In the genomic region with DNA sequence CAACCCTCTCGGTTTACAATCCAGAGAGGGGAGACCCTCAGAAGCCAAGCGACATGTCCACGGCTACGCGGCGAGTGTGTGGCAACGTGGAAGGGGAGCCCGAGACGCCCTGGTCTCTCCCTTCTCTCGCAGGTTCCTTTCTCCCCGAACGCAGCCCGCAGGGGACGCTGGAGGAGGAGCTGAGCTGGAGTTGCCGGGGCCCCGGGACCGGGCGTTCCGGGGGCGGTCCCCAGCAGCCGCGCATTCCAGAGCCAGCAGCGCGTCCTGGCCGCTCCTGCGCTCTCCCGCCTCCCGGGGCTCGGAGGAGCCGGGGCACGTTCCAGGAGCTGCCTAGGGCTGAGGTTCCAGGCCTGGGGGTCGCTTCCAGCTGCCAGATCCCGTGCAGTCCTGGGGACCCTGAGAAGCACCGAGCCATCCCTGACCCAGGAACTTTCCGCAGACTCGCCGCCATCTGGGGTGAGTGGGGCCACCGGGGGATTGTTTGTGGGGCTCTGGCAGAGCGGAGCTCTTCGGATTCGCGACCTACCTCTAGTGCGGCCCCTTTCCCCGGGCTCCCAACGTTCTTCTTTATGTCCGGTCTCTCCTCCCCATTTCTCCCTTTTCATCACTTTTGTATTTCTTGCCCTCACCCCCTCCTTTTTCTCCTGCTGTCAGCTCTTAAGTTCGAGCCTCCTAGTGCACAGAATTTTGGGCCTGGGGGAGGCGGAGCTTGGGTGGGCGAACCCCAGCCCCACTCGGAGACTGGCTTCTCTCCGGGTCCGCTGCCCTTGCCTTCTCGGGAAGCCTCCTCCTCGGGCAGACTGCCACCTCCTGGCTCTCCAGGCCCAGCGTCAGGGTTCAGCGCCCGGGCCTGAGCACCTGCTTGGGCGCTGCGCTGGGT, we compare ENCODE assay signal across 8 cellular contexts. TPM values are rescaled to one million over a fixed set of nuclear protein-coding genes. Genes with fewer than 3 reads are reported as not detected.
DNase-seq lines count a peak whose midpoint lies in the region; ATAC-seq, FAIRE-seq and TF ChIP-seq lines count a peak whose summit lies in the region.

A gene with protein sequence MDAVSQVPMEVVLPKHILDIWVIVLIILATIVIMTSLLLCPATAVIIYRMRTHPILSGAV (plus strand): TSS at position 241 of the 880 bp plus-strand sequence. CDS start 16,684 bp downstream, outside the sequence.

- BruUV-seq in endothelial cell of umbilical vein (replicated peaks; lab: Mats Ljungman, UMichigan), result no TSS peak

- no peaks in the 10 kb centered on the region for H4K20me1 ChIP-seq in endothelial cell of umbilical vein (replicated peaks; ENCODE audit: control insufficient read depth, extremely low read depth, insufficient read depth, low read length)

- peak within 1 kb of the TSS; percentile 63 for H3K4me2 ChIP-seq in endothelial cell of umbilical vein (ENCODE audit: insufficient read depth, low read length)

- CTCF ChIA-PET in endothelial cell of umbilical vein (lab: Charles Lee), result interaction anchor here (0.6 to 2.6 kb wide), 16 partner anchors 8 to 218 kb away, joined by 3 to 25 read pairs (median 7); partner anchors contain the start of genes DCTN4, IRGM and RBM22

- no peaks in the 10 kb centered on the region for H3K9me3 ChIP-seq in endothelial cell of umbilical vein (replicated peaks; ENCODE audit: control insufficient read depth, insufficient read depth, low read length)

- no peak within 1 kb of the TSS for H3K9ac ChIP-seq in endothelial cell of umbilical vein (replicated peaks; ENCODE audit: extremely low read depth, insufficient read depth, low read length)

- H3K4me1 ChIP-seq in endothelial cell of umbilical vein (ENCODE audit: control insufficient read depth, extremely low read depth, insufficient read depth, low read length), result peaks cover 30% of the 10 kb centered on the region

- peak within 1 kb of the TSS; percentile 7 to 41 (median 40) for H3K4me3 ChIP-seq in endothelial cell of umbilical vein (replicated peaks in 1 of 3; ENCODE audit: insufficient read depth in 1 of 3, low read depth in 1 of 3, low read length in 3 of 3)

- TF ChIP-seq CTCF in endothelial cell of umbilical vein (IDR thresholded peaks at IDR 0.05; ENCODE audit: extremely low read depth in 1 of 2, insufficient read depth in 1 of 2, low read depth in 1 of 2, low read length in 2 of 2), result peak; percentile 20 to 56

- H3K9me1 ChIP-seq in endothelial cell of umbilical vein (replicated peaks; ENCODE audit: control insufficient read depth, extremely low read depth, insufficient read depth, low read length), result no peaks in the 10 kb centered on the region

- intact Hi-C loops in endothelial cell of umbilical vein (cut with micrococcal nuclease), result loop anchor here (1.0 kb wide), 3 partner anchors 19 to 217 kb away; partner anchors contain the start of genes DCTN4 and RBM22

- peak; percentile 38 for DNase-seq in GF-D8 (lab: John Stamatoyannopoulos, UW)
- DNase-seq in NOMO-1 treated with dmso at 0.1 percent for 144 hours (lab: John Stamatoyannopoulos, UW; ENCODE audit: unreplicated experiment), result peak; percentile 68
- peak; percentile 54 for DNase-seq in activated T-cell treated with anti-CD3 and anti-CD28 coated beads for 1 hour (ENCODE audit: low read depth)
- peak; percentile 58 for DNase-seq in endothelial cell of umbilical vein (ENCODE audit: low read depth, low spot score)
- DNase-seq in midbrain (lab: John Stamatoyannopoulos, UW), result peak; percentile 53
- DNase-seq in stimulated activated naive CD4-positive, alpha-beta T cell (lab: John Stamatoyannopoulos, UW), result peak; percentile 37 to 70 (median 56)
- DNase-seq in pons (ENCODE audit: low spot score), result no peak

- H2AFZ ChIP-seq in endothelial cell of umbilical vein (ENCODE audit: low read depth, low read length), result peak within 1 kb of the TSS; percentile 73

- dilution Hi-C loops in endothelial cell of umbilical vein (cut with MboI; ENCODE audit: extremely low pct_ligation_motif_present, low sequenced_read_pairs), result no loop called here

- TF ChIP-seq POLR2A in endothelial cell of umbilical vein (IDR thresholded peaks at IDR 0.05; ENCODE audit: low read depth, low read length), result no peak

- peak; percentile 21 for ATAC-seq in HG02610 (IDR thresholded peaks at IDR 0.05; ENCODE audit: unreplicated experiment)

- peaks cover 30 to 43% of the 10 kb centered on the region in 2 experiments for H3K27me3 ChIP-seq in endothelial cell of umbilical vein (ENCODE audit: control insufficient read depth in 2 of 2, insufficient read depth in 2 of 2, low read length in 2 of 2)

- POLR2A ChIA-PET in endothelial cell of umbilical vein (lab: Charles Lee), result no interaction called here

- H3K79me2 ChIP-seq in endothelial cell of umbilical vein (ENCODE audit: control insufficient read depth, insufficient read depth, low read length), result no peaks in the 10 kb centered on the region

- H3K36me3 ChIP-seq in endothelial cell of umbilical vein (ENCODE audit: control insufficient read depth in 2 of 2, extremely low read depth in 1 of 2, insufficient read depth in 2 of 2, low read length in 2 of 2), result no peaks in the 10 kb centered on the region

- H3K27ac ChIP-seq in endothelial cell of umbilical vein (ENCODE audit: insufficient read depth, low read depth, low read length), result no peak within 1 kb of the TSS

- FAIRE-seq in endothelial cell of umbilical vein (lab: Jason Lieb, UNC), result peak; percentile 77

TF ChIP-seq in endothelial cell of umbilical vein, 7 proteins besides CTCF, POLR2A, EP300 and RAD21:
- TF ChIP-seq GATA2 (IDR thresholded peaks at IDR 0.05; ENCODE audit: insufficient read depth, insufficient read length, low read depth, low read length) (no peak), EZH2 (IDR thresholded peaks at IDR 0.05; ENCODE audit: borderline replicate concordance, low read depth, low read length, severe bottlenecking) (peak; percentile 64)

RNA-seq across cellular contexts. Expression of the gene that starts here (rescaled TPM):
- 0.97 and 1.0 TPM in 2 replicates for total RNA-seq in endothelial cell of umbilical vein
- polyA plus RNA-seq in endothelial cell of umbilical vein, result 1.4 and 2.0 TPM in 2 replicates
- polyA plus RNA-seq in endothelial cell of umbilical vein (2011; cell fraction: cytosol; rRNA removed), result 1.8 TPM in 2 replicates
- polyA plus RNA-seq in endothelial cell of umbilical vein (2011; cell fraction: nucleus; rRNA removed), result 0.74 and 0.94 TPM in 2 replicates
- polyA plus RNA-seq in endothelial cell of umbilical vein (2012), result 0.59 and 1.2 TPM in 2 replicates
- polyA minus RNA-seq in endothelial cell of umbilical vein, result 0.75 and 1.6 TPM in 2 replicates
- not detected for polyA minus RNA-seq in endothelial cell of umbilical vein (2011; cell fraction: cytosol; rRNA and poly(A)+ RNA removed)
- 0.48 TPM in 2 replicates for polyA minus RNA-seq in endothelial cell of umbilical vein (2011; cell fraction: nucleus; rRNA and poly(A)+ RNA removed)
